ENCODE assay signal across 1 cellular context in genomic region chr14:24241829-24242443, GRCh38.
TF ChIP-seq lines count a peak whose summit lies in the region.

No MANE protein-coding gene starts in this region.

TF ChIP-seq in GM12878, 131 proteins besides CTCF, POLR2A, EP300 and RAD21:
- TF ChIP-seq ASH2L (IDR thresholded peaks at IDR 0.05; ENCODE audit: borderline replicate concordance, low read depth) (no peak), LARP7 (IDR thresholded peaks at IDR 0.05) (no peak; the same call in none of the 2 replicates), BRCA1 (IDR thresholded peaks at IDR 0.05; ENCODE audit: low read depth, low read length) (peak; percentile 4; the same call in 1 of the 2 replicates), MTA3 (IDR thresholded peaks at IDR 0.05; ENCODE audit: borderline replicate concordance, low read length) (no peak), RAD51 (IDR thresholded peaks at IDR 0.05) (0 out of 2 replicates have a peak, but pooled peaks have one; percentile 13), PAX5 (IDR thresholded peaks at IDR 0.05; ENCODE audit: borderline replicate concordance, low read depth, low read length) (no peak), BCL3 (IDR thresholded peaks at IDR 0.05; ENCODE audit: borderline replicate concordance, insufficient read depth, low read depth, low read length, poor library complexity, severe bottlenecking) (no peak), YY1 (IDR thresholded peaks at IDR 0.05; ENCODE audit: low read depth, low read length) (peak; percentile 19; the same call in 1 of the 2 replicates), HCFC1 (IDR thresholded peaks at IDR 0.05; ENCODE audit: low read length) (no peak), NBN (IDR thresholded peaks at IDR 0.05) (no peak)
